8 cellular contexts compared by ENCODE assay signal in the genomic region with DNA sequence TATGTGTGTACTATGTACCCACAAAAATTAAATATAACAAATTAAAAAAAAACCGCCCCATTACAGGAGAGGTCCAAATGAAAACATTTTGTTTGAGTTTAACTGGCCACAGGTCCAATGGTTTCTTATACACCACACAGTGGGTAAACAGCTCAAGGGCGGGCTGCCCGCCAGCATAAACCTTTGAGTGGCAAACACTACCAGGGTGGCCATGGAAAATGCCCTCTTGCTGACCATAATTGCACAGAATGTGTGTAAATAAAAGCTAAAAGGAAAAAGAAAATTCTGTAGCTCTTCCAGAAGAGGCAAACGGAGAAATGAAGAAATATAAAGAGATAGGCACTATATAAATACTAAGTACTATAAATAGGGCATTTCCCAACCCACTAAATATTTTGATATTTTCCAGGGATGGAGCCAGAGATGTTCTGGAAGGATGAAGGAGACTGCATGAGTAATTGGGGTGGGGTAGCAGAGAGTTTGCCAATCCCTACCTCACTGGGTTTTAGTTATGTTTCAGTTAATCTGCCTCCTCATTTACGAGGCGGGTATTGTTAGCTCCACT. TPM values are rescaled to one million over a fixed set of nuclear protein-coding genes. Genes with fewer than 3 reads are reported as not detected.
DNase-seq lines count a peak whose midpoint lies in the region; ATAC-seq and TF ChIP-seq lines count a peak whose summit lies in the region.

No MANE protein-coding gene starts in this region.

- no peaks in the 10 kb centered on the region for H3K27me3 ChIP-seq in ascending aorta

- H3K9me3 Mint-ChIP-seq in stimulated activated naive CD8-positive, alpha-beta T cell treated with anti-CD3 and anti-CD28 coated beads, Interleukin-15, Interleukin-2, amounts not matched to agents 100 ng/mL and 50 ng/mL, for 24 hours, result no peaks in the 10 kb centered on the region
- no peaks in the 10 kb centered on the region for H3K9me3 Mint-ChIP-seq in immature natural killer cell

- peaks cover 0 to 17% of the 10 kb centered on the region in 2 donors for H3K4me1 ChIP-seq in ascending aorta

- H3K4me1 Mint-ChIP-seq in stimulated activated naive CD8-positive, alpha-beta T cell treated with anti-CD3 and anti-CD28 coated beads, Interleukin-15, Interleukin-2, amounts not matched to agents 100 ng/mL and 50 ng/mL, for 24 hours (ENCODE audit: low read depth), result peaks cover 39% of the 10 kb centered on the region
- H3K4me1 Mint-ChIP-seq in immature natural killer cell, result peaks cover 36 to 43% of the 10 kb centered on the region in 2 donors

- no peak for DNase-seq in stimulated activated naive CD8-positive, alpha-beta T cell treated with anti-CD3 and anti-CD28 coated beads, Interleukin-15, Interleukin-2, amounts not matched to agents 100 U/mL and 50 U/mL, for 24 hours
- DNase-seq in ascending aorta (ENCODE audit: low spot score in 2 of 2), result peak in 1 of 2 donors; percentile 83
- DNase-seq in immature natural killer cell, result no peak
- DNase-seq in SIG-M5 (lab: John Stamatoyannopoulos, UW), result no peak
- no peak for DNase-seq in erythroblast (lab: John Stamatoyannopoulos, UW)
- DNase-seq in NCI-H446 (lab: John Stamatoyannopoulos, UW), result no peak

- no peaks in the 10 kb centered on the region for H3K9me3 ChIP-seq in ascending aorta

- no peak for ATAC-seq in stimulated activated naive CD8-positive, alpha-beta T cell treated with anti-CD3 and anti-CD28 coated beads, Interleukin-15, Interleukin-2, amounts not matched to agents 100 U/mL and 50 U/mL, for 24 hours

- H3K27ac Mint-ChIP-seq in stimulated activated naive CD8-positive, alpha-beta T cell treated with anti-CD3 and anti-CD28 coated beads, Interleukin-15, Interleukin-2, amounts not matched to agents 100 ng/mL and 50 ng/mL, for 24 hours, result peak overlapping the region; percentile 99
- H3K27ac Mint-ChIP-seq in immature natural killer cell, result peak overlapping the region; percentile 88 to 99 (median 96)

- H3K36me3 ChIP-seq in ascending aorta, result peaks cover 0 to 4% of the 10 kb centered on the region in 2 donors

- no peak for TF ChIP-seq CTCF in ascending aorta (IDR thresholded peaks at IDR 0.05)

- H3K4me3 ChIP-seq in ascending aorta, result peak overlapping the region; percentile 70 to 94

- H3K4me3 Mint-ChIP-seq in stimulated activated naive CD8-positive, alpha-beta T cell treated with anti-CD3 and anti-CD28 coated beads, Interleukin-15, Interleukin-2, amounts not matched to agents 100 ng/mL and 50 ng/mL, for 24 hours, result peak overlapping the region; percentile 98
- H3K4me3 Mint-ChIP-seq in immature natural killer cell, result peak overlapping the region; percentile 91 to 100 (median 96)

- intact Hi-C loops in ascending aorta (cut with DNase I), result loop anchor here (2.0 to 10.0 kb wide), 5 partner anchors 74 to 1938 kb away; a partner anchor contains a TSS

- peak overlapping the region; percentile 89 to 91 for H3K27ac ChIP-seq in ascending aorta
- H3K27ac ChIP-seq in temporal lobe (ENCODE audit: low read depth, low read length), result peak overlapping the region; percentile 97

- no peak for TF ChIP-seq POLR2A in erythroblast (IDR thresholded peaks at IDR 0.05; ENCODE audit: low read length)

- H3K36me3 Mint-ChIP-seq in stimulated activated naive CD8-positive, alpha-beta T cell treated with anti-CD3 and anti-CD28 coated beads, Interleukin-15, Interleukin-2, amounts not matched to agents 100 ng/mL and 50 ng/mL, for 24 hours (ENCODE audit: low read depth), result peaks cover 27% of the 10 kb centered on the region
- H3K36me3 Mint-ChIP-seq in immature natural killer cell, result peaks cover 0 to 2% (median 0%) of the 10 kb centered on the region in 3 donors

- peaks cover 3% of the 10 kb centered on the region for H3K27me3 Mint-ChIP-seq in stimulated activated naive CD8-positive, alpha-beta T cell treated with anti-CD3 and anti-CD28 coated beads, Interleukin-15, Interleukin-2, amounts not matched to agents 100 ng/mL and 50 ng/mL, for 24 hours
- peaks cover 7 to 17% (median 10%) of the 10 kb centered on the region in 3 donors for H3K27me3 Mint-ChIP-seq in immature natural killer cell (ENCODE audit: low read depth in 3 of 3)

RNA-seq across cellular contexts. Expression of a gene that starts 1.1 kb away (rescaled TPM):
- total RNA-seq in ascending aorta (10.9 TPM), temporal lobe (33.2 TPM)
- polyA plus RNA-seq in immature natural killer cell, result 10 to 100 TPM in 2 of 3 donors, 1 to 10 TPM in 1; 8.1 to 16.6 (median 10.6) TPM

RNA-seq across cellular contexts. Expression of a gene that starts 44.0 kb away (rescaled TPM):
- not detected for total RNA-seq in ascending aorta
- polyA plus RNA-seq in immature natural killer cell, result not detected
- not detected for total RNA-seq in temporal lobe
